8 cellular contexts compared by ENCODE assay signal in genomic region chr2:172106128-172106961, GRCh38. TPM values are rescaled to one million over a fixed set of nuclear protein-coding genes. Genes with fewer than 3 reads are reported as not detected.
A peak's percentile ranks its signal among the peaks of the same experiment; 100 is the strongest.
DNase-seq lines count a peak whose midpoint lies in the region; ATAC-seq and TF ChIP-seq lines count a peak whose summit lies in the region.

No MANE protein-coding gene starts in this region.

- CTCF ChIA-PET in CD4-positive, alpha-beta T cell (lab: Charles Lee) = interaction anchor here (0.9 to 1.6 kb wide), 6 partner anchors 21 to 1178 kb away, joined by 3 to 5 read pairs (median 4); partner anchors contain the start of gene DLX1

- H3K4me1 ChIP-seq in rectal smooth muscle tissue (ENCODE audit: control insufficient read depth, insufficient read depth, low read length) = no peaks in the 10 kb centered on the region

- no peaks in the 10 kb centered on the region for H3K36me3 Mint-ChIP-seq in CD4-positive, alpha-beta T cell (ENCODE audit: low read depth)

- H3K27ac ChIP-seq in CD4-positive, alpha-beta T cell (ENCODE audit: low read depth, low read length) = no peak overlapping the region
- H3K27ac ChIP-seq in rectal smooth muscle tissue (ENCODE audit: low read depth, low read length) = no peak overlapping the region

- DNase-seq in CD4-positive, alpha-beta T cell = peak in 3 of 10 experiments; percentile 30 to 44 (median 36)
- peak; percentile 57 for DNase-seq in HuH-7 (ENCODE audit: low spot score)
- peak; percentile 32 for DNase-seq in activated CD4-positive, alpha-beta T cell treated with anti-CD3 and anti-CD28 coated beads, Interleukin-2, amount 50 U/mL, for 1 hour
- DNase-seq in fibroblast of the aortic adventitia (ENCODE audit: low read depth) = peak; percentile 55
- no peak for DNase-seq in mesenteric fat pad (ENCODE audit: low spot score)
- no peak for DNase-seq in putamen (ENCODE audit: low spot score)
- no peak for DNase-seq in COR-L47 (lab: John Stamatoyannopoulos, UW)

- no peaks in the 10 kb centered on the region for H3K9me3 Mint-ChIP-seq in CD4-positive, alpha-beta T cell

- H3K4me3 ChIP-seq in fibroblast of the aortic adventitia (ENCODE audit: low read depth, low read length) (peak overlapping the region; percentile 58), rectal smooth muscle tissue (ENCODE audit: low read length) (peak overlapping the region; percentile 34)

- intact Hi-C loops in CD4-positive, alpha-beta T cell (cut with DNase I, micrococcal nuclease) = loop anchor here (5.0 to 10.0 kb wide), 6 partner anchors 179 to 532 kb away; no protein-coding TSS in a partner anchor

- TF ChIP-seq CTCF in CD4-positive, alpha-beta T cell (IDR thresholded peaks at IDR 0.05) = peak; percentile 33
- TF ChIP-seq CTCF in fibroblast of the aortic adventitia (IDR thresholded peaks at IDR 0.05; ENCODE audit: insufficient read depth, low read length) = peak; percentile 60

- peaks cover 49% of the 10 kb centered on the region for H3K4me1 Mint-ChIP-seq in CD4-positive, alpha-beta T cell (ENCODE audit: low read depth)

- no peak overlapping the region for H3K4me3 Mint-ChIP-seq in CD4-positive, alpha-beta T cell

- peaks cover 88% of the 10 kb centered on the region for H3K27me3 Mint-ChIP-seq in CD4-positive, alpha-beta T cell

- POLR2A ChIA-PET in CD4-positive, alpha-beta T cell (lab: Charles Lee) = interaction anchor here (1.1 to 1.6 kb wide), 4 partner anchors 19 to 354 kb away, joined by 3 to 4 read pairs (median 3); no protein-coding TSS in a partner anchor

- no peaks in the 10 kb centered on the region for H3K36me3 ChIP-seq in rectal smooth muscle tissue (ENCODE audit: control insufficient read depth, insufficient read depth, low read length)

- H3K27me3 ChIP-seq in CD4-positive, alpha-beta T cell (ENCODE audit: control insufficient read depth, insufficient read depth, low read length) = peaks cover 86% of the 10 kb centered on the region
- peaks cover 39% of the 10 kb centered on the region for H3K27me3 ChIP-seq in rectal smooth muscle tissue (ENCODE audit: control insufficient read depth, insufficient read depth, low read length)

- no peak overlapping the region for H3K27ac Mint-ChIP-seq in CD4-positive, alpha-beta T cell

- H3K9ac ChIP-seq in rectal smooth muscle tissue (ENCODE audit: low read length) = no peak overlapping the region

- no peaks in the 10 kb centered on the region for H3K9me3 ChIP-seq in CD4-positive, alpha-beta T cell (ENCODE audit: control insufficient read depth, low read length)

- ATAC-seq in CD4-positive, alpha-beta T cell (ENCODE audit: poor library complexity) = peak; percentile 43

RNA-seq across cellular contexts. Expression of gene DLX2, which starts 3.6 kb away (rescaled TPM):
- not detected for total RNA-seq in CD4-positive, alpha-beta T cell
- total RNA-seq in fibroblast of the aortic adventitia (ENCODE audit: low replicate concordance) = 0.72 TPM in 1 of 2 replicates, not detected in the other
- not detected for total RNA-seq in mesenteric fat pad

RNA-seq across cellular contexts. Expression of gene DLX1, which starts 21.0 kb away (rescaled TPM):
- not detected for total RNA-seq in CD4-positive, alpha-beta T cell
- total RNA-seq in fibroblast of the aortic adventitia (ENCODE audit: low replicate concordance) (0.41 and 0.99 TPM in 2 replicates), mesenteric fat pad (0.19 TPM)

Comparison
In these comparisons a context has a peak if more than half of its experiments do, and no peak if none do; other contexts are left out.
1. DNase-seq: peak in HuH-7 (single experiment), activated CD4-positive, alpha-beta T cell treated with anti-CD3 and anti-CD28 coated beads, Interleukin-2, amount 50 U/mL, for 1 hour (single experiment) and fibroblast of the aortic adventitia (single experiment); none in mesenteric fat pad (single experiment), putamen (single experiment) and COR-L47 (single experiment).